8 cellular contexts compared by ENCODE assay signal in the genomic region with DNA sequence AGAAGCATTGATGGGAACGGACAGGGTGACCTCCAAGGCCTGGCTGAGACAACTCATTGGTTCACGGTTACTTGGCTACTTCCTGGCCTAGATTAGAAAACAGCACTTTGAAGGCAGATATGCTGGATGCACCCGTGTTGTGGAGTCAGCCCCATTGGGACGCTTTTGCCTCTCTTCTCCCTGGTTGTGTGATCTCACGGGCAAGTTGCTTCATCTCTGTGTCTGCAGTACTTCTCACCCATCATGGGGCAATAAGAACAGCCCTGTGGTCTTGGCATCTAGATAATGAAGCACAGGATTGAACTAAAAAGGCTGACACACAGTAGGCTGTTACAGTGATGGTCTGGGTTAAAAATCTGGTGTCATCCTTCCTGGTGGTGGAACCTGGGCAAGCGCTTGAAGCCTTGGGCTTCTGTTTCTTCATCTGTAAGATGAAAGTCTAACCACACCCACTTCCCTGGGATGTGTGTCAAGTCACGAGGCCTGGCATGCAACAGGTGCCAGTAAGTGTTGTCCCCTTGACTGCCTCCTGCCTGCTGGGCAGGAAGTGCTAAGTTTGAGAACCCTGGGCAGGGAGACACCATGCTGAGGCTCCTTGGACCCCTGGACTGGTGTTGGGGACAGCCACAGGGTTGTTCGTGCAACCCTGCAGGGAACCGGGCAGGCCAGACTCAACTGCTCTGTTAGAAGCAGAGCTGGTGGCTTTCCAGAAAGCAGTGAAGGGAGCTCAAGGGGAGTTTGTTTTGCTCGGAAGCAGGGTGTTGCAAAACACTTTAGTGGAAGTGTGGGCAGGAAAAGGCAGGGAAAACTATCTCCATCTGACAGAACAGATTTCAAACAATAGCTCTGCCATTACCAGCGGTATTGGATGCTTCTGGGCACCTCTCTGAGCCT. TPM values are rescaled to one million over a fixed set of nuclear protein-coding genes. Genes with fewer than 3 reads are reported as not detected.
DNase-seq lines count a peak whose midpoint lies in the region; ATAC-seq and TF ChIP-seq lines count a peak whose summit lies in the region.

No MANE protein-coding gene starts in this region.

- H3K4me3 Mint-ChIP-seq in activated CD4-positive, alpha-beta T cell treated with anti-CD3 and anti-CD28 coated beads, Interleukin-2, amount 10 ng/mL, durations not matched to agents 7 days and 5 days = no peak overlapping the region

- peak overlapping the region; percentile 90 for H3K27ac Mint-ChIP-seq in activated CD4-positive, alpha-beta T cell treated with anti-CD3 and anti-CD28 coated beads, Interleukin-2, amount 10 ng/mL, durations not matched to agents 7 days and 5 days

- intact Hi-C loops in Right ventricle myocardium superior (cut with DNase I) = no loop called here
- intact Hi-C loops in heart right ventricle (cut with DNase I) = loop anchor here in 7 of 10 donors (2.0 to 10.0 kb wide), 7 partner anchors 34 to 236 kb away; a partner anchor contains a TSS

- no peaks in the 10 kb centered on the region for H3K9me3 Mint-ChIP-seq in activated CD4-positive, alpha-beta T cell treated with anti-CD3 and anti-CD28 coated beads, Interleukin-2, amount 10 ng/mL, durations not matched to agents 7 days and 5 days

- H3K4me3 ChIP-seq in heart right ventricle (no peak overlapping the region), gastroesophageal sphincter (no peak overlapping the region), thymus (ENCODE audit: low read length) (no peak overlapping the region), H7 (ENCODE audit: insufficient read depth, low read depth, low read length) (no peak overlapping the region)

- CTCF ChIA-PET in activated CD4-positive, alpha-beta T cell treated with anti-CD3 and anti-CD28 coated beads, Interleukin-2, amount 10 ng/mL, durations not matched to agents 7 days and 5 days (lab: Charles Lee) = interaction anchor here (1.0 to 2.2 kb wide), 6 partner anchors 10 to 234 kb away, joined by 3 to 10 read pairs (median 7); no protein-coding TSS in a partner anchor

- POLR2A ChIA-PET in activated CD4-positive, alpha-beta T cell treated with anti-CD3 and anti-CD28 coated beads, Interleukin-2, amount 10 ng/mL, durations not matched to agents 7 days and 5 days (lab: Charles Lee) = no interaction called here

- no peak for TF ChIP-seq EP300 in gastroesophageal sphincter (IDR thresholded peaks at IDR 0.05)

- TF ChIP-seq CTCF in heart right ventricle (IDR thresholded peaks at IDR 0.05) (no peak), gastroesophageal sphincter (IDR thresholded peaks at IDR 0.05) (no peak)

- H3K4me1 Mint-ChIP-seq in activated CD4-positive, alpha-beta T cell treated with anti-CD3 and anti-CD28 coated beads, Interleukin-2, amount 10 ng/mL, durations not matched to agents 7 days and 5 days = peaks cover 61% of the 10 kb centered on the region

- peaks cover 3% of the 10 kb centered on the region for H3K36me3 Mint-ChIP-seq in activated CD4-positive, alpha-beta T cell treated with anti-CD3 and anti-CD28 coated beads, Interleukin-2, amount 10 ng/mL, durations not matched to agents 7 days and 5 days (ENCODE audit: low read depth)

- peak; percentile 56 for DNase-seq in Right ventricle myocardium superior
- DNase-seq in heart right ventricle = no peak
- peak; percentile 76 for DNase-seq in activated CD4-positive, alpha-beta T cell treated with anti-CD3 and anti-CD28 coated beads, Interleukin-2, amount 10 ng/mL, durations not matched to agents 7 days and 5 days
- no peak for DNase-seq in AG08396 (ENCODE audit: low spot score)
- DNase-seq in H7 = no peak
- DNase-seq in NCI-H2029 (lab: John Stamatoyannopoulos, UW) = no peak

- H3K36me3 ChIP-seq in heart right ventricle (no peaks in the 10 kb centered on the region), gastroesophageal sphincter (no peaks in the 10 kb centered on the region), thymus (ENCODE audit: control insufficient read depth, insufficient read depth) (no peaks in the 10 kb centered on the region), H7 (replicated peaks; ENCODE audit: control insufficient read depth, insufficient read depth, low read length) (no peaks in the 10 kb centered on the region)

- H3K27me3 ChIP-seq in heart right ventricle (no peaks in the 10 kb centered on the region), gastroesophageal sphincter (no peaks in the 10 kb centered on the region), thymus (ENCODE audit: control insufficient read depth, insufficient read depth) (peaks cover 6% of the 10 kb centered on the region), H7 (ENCODE audit: control insufficient read depth, insufficient read depth, low read length) (peaks cover 11% of the 10 kb centered on the region)

- TF ChIP-seq POLR2A in gastroesophageal sphincter (IDR thresholded peaks at IDR 0.05) = no peak

- H3K27ac ChIP-seq in heart right ventricle (peak overlapping the region in 1 of 10 donors; percentile 57), gastroesophageal sphincter (peak overlapping the region in 3 of 4 donors; percentile 20 to 37 (median 24)), thymus (ENCODE audit: low read depth) (peak overlapping the region; percentile 1)

- H3K4me1 ChIP-seq in heart right ventricle (peaks cover 4 to 61% (median 21%) of the 10 kb centered on the region in 9 donors), gastroesophageal sphincter (peaks cover 0 to 69% (median 12%) of the 10 kb centered on the region in 3 donors), thymus (ENCODE audit: control insufficient read depth, insufficient read depth, low read length) (peaks cover 23% of the 10 kb centered on the region)

- 64 to 70% methylated on average over 11 of the region's 11 CpGs for WGBS in heart right ventricle, 2 donors
- 71 to 76% methylated on average over 5 to 8 of the region's 11 CpGs for WGBS in gastroesophageal sphincter (ENCODE audit: low coverage in 1 of 2), 2 donors
- WGBS in thymus = 73% methylated on average over 11 of the region's 11 CpGs

- no peaks in the 10 kb centered on the region for H3K27me3 Mint-ChIP-seq in activated CD4-positive, alpha-beta T cell treated with anti-CD3 and anti-CD28 coated beads, Interleukin-2, amount 10 ng/mL, durations not matched to agents 7 days and 5 days

- ATAC-seq in Right ventricle myocardium superior (ENCODE audit: poor library complexity) (no peak), heart right ventricle (no peak), gastroesophageal sphincter (peak; percentile 11)

- H3K9me3 ChIP-seq in heart right ventricle (no peaks in the 10 kb centered on the region), gastroesophageal sphincter (no peaks in the 10 kb centered on the region), thymus (ENCODE audit: control insufficient read depth) (no peaks in the 10 kb centered on the region)

RNA-seq across cellular contexts. Expression of a gene that starts 6.0 kb away (rescaled TPM):
- total RNA-seq in Right ventricle myocardium superior = 30.8 TPM
- total RNA-seq in heart right ventricle = 10 to 100 TPM; 28.9 to 71.6 (median 60.4) TPM
- 100 to 1,000 TPM in 1 of 2 donors, 10 to 100 TPM in 1; 32.1 to 103 TPM for polyA plus RNA-seq in heart right ventricle
- 10 to 100 TPM; 41.7 to 52.8 TPM for total RNA-seq in activated CD4-positive, alpha-beta T cell treated with anti-CD3 and anti-CD28 coated beads, Interleukin-2, amount 10 ng/mL, durations not matched to agents 7 days and 5 days
- 10 to 100 TPM; 18.3 to 46.2 (median 35.2) TPM for total RNA-seq in gastroesophageal sphincter
- 33.4 TPM for polyA plus RNA-seq in thymus
- 26.1 and 27.5 TPM in 2 replicates for total RNA-seq in H7 (2014; rRNA removed; shearing (Covaris generic))

RNA-seq across cellular contexts. Expression of a gene that starts 25.3 kb away (rescaled TPM):
- total RNA-seq in Right ventricle myocardium superior (19.1 TPM), heart right ventricle (10 to 100 TPM; 11.9 to 23.1 (median 19.6) TPM), gastroesophageal sphincter (10 to 100 TPM in 3 of 4 donors, 1 to 10 TPM in 1; 8.9 to 22.2 (median 15.4) TPM)
- polyA plus RNA-seq in heart right ventricle (1 to 10 TPM; 3.1 to 4.0 TPM), thymus (4.8 TPM)
- total RNA-seq in activated CD4-positive, alpha-beta T cell treated with anti-CD3 and anti-CD28 coated beads, Interleukin-2, amount 10 ng/mL, durations not matched to agents 7 days and 5 days = 1 to 10 TPM; 3.0 to 3.2 TPM
- 12.3 and 12.9 TPM in 2 replicates for total RNA-seq in H7 (2014; rRNA removed; shearing (Covaris generic))

Comparison
In these comparisons a context has a peak if more than half of its experiments do, and no peak if none do; other contexts are left out.
1. DNase-seq: peak in Right ventricle myocardium superior (single experiment) and activated CD4-positive, alpha-beta T cell treated with anti-CD3 and anti-CD28 coated beads, Interleukin-2, amount 10 ng/mL, durations not matched to agents 7 days and 5 days (single experiment); none in heart right ventricle (0 of 2), AG08396 (single experiment), H7 (single experiment) and NCI-H2029 (single experiment).